19 cellular contexts compared by ENCODE assay signal in genomic region chr9:91839926-91840464, GRCh38.
DNase-seq lines count a peak whose midpoint lies in the region; ATAC-seq and TF ChIP-seq lines count a peak whose summit lies in the region.
"Had no signal": no experiment of that assay in that cellular context is flagged by ENCODE, and none has a peak within 500 bp of the region (broad histone marks: within the 10 kb centered on the region; RNA-seq: fewer than 3 reads in every experiment).

No MANE protein-coding gene starts in this region.

- H3K36me3 Mint-ChIP-seq in activated CD8-positive, alpha-beta T cell treated with anti-CD3 and anti-CD28 coated beads, Interleukin-2, amount 10 ng/mL, durations not matched to agents 7 days and 5 days (ENCODE audit: low read depth), result no peaks in the 10 kb centered on the region
- no peaks in the 10 kb centered on the region for H3K36me3 Mint-ChIP-seq in activated CD8-positive, alpha-beta T cell treated with anti-CD3 and anti-CD28 coated beads for 36 hours (ENCODE audit: low read depth)
- no peaks in the 10 kb centered on the region for H3K36me3 Mint-ChIP-seq in IgD-negative memory B cell
- no peaks in the 10 kb centered on the region for H3K36me3 Mint-ChIP-seq in stimulated activated memory B cell treated with anti-CD40 and anti-IgM and Interleukin-4, amounts not matched to agents 10 μg/mL and 1 μg/mL and 100 μg/mL, for 72 hours

- 57 to 69% methylated on average over 10 to 14 of the region's 14 CpGs for WGBS in esophagus squamous epithelium, 2 donors

- H3K4me3 ChIP-seq in esophagus squamous epithelium, result no peak overlapping the region
- H3K4me3 ChIP-seq: ovary, tibial nerve had no signal

- H3K27ac ChIP-seq in esophagus squamous epithelium, result peak overlapping the region; percentile 24 to 83 (median 81)
- H3K27ac ChIP-seq: ovary, tibial nerve had no signal

- H3K27me3 ChIP-seq in esophagus squamous epithelium, result peaks cover 0 to 75% (median 0%) of the 10 kb centered on the region in 4 donors
- H3K27me3 ChIP-seq: ovary, tibial nerve had no signal

- TF ChIP-seq CTCF in activated CD8-positive, alpha-beta T cell treated with anti-CD3 and anti-CD28 coated beads for 36 hours (IDR thresholded peaks at IDR 0.05), result no peak
- no peak for TF ChIP-seq CTCF in esophagus squamous epithelium (IDR thresholded peaks at IDR 0.05)

- H3K4me1 ChIP-seq in esophagus squamous epithelium, result peaks cover 0 to 52% (median 21%) of the 10 kb centered on the region in 3 donors

- H3K36me3 ChIP-seq in esophagus squamous epithelium, result no peaks in the 10 kb centered on the region
- H3K36me3 ChIP-seq: ovary, tibial nerve had no signal

- peaks cover 11% of the 10 kb centered on the region for H3K27me3 Mint-ChIP-seq in activated CD8-positive, alpha-beta T cell treated with anti-CD3 and anti-CD28 coated beads, Interleukin-2, amount 10 ng/mL, durations not matched to agents 7 days and 5 days (ENCODE audit: low read depth)
- H3K27me3 Mint-ChIP-seq in activated CD8-positive, alpha-beta T cell treated with anti-CD3 and anti-CD28 coated beads for 36 hours, result peaks cover 12% of the 10 kb centered on the region
- peaks cover 31% of the 10 kb centered on the region for H3K27me3 Mint-ChIP-seq in IgD-negative memory B cell
- H3K27me3 Mint-ChIP-seq in stimulated activated memory B cell treated with anti-CD40 and anti-IgM and Interleukin-4, amounts not matched to agents 10 μg/mL and 1 μg/mL and 100 μg/mL, for 72 hours, result peaks cover 42% of the 10 kb centered on the region

- peaks cover 22% of the 10 kb centered on the region for H3K4me1 Mint-ChIP-seq in activated CD8-positive, alpha-beta T cell treated with anti-CD3 and anti-CD28 coated beads, Interleukin-2, amount 10 ng/mL, durations not matched to agents 7 days and 5 days (ENCODE audit: low read depth)
- H3K4me1 Mint-ChIP-seq in activated CD8-positive, alpha-beta T cell treated with anti-CD3 and anti-CD28 coated beads for 36 hours (ENCODE audit: low read depth), result no peaks in the 10 kb centered on the region
- H3K4me1 Mint-ChIP-seq in IgD-negative memory B cell, result peaks cover 18 to 42% (median 40%) of the 10 kb centered on the region in 3 donors
- peaks cover 11% of the 10 kb centered on the region for H3K4me1 Mint-ChIP-seq in stimulated activated memory B cell treated with anti-CD40 and anti-IgM and Interleukin-4, amounts not matched to agents 10 μg/mL and 1 μg/mL and 100 μg/mL, for 72 hours

- TF ChIP-seq POLR2A in esophagus squamous epithelium (IDR thresholded peaks at IDR 0.05), result no peak

- peak overlapping the region; percentile 13 for H3K4me3 Mint-ChIP-seq in activated CD8-positive, alpha-beta T cell treated with anti-CD3 and anti-CD28 coated beads, Interleukin-2, amount 10 ng/mL, durations not matched to agents 7 days and 5 days
- no peak overlapping the region for H3K4me3 Mint-ChIP-seq in activated CD8-positive, alpha-beta T cell treated with anti-CD3 and anti-CD28 coated beads for 36 hours
- H3K4me3 Mint-ChIP-seq in IgD-negative memory B cell, result peak overlapping the region in 3 of 4 donors; percentile 49 to 87 (median 81)
- H3K4me3 Mint-ChIP-seq in stimulated activated memory B cell treated with anti-CD40 and anti-IgM and Interleukin-4, amounts not matched to agents 10 μg/mL and 1 μg/mL and 100 μg/mL, for 72 hours, result peak overlapping the region; percentile 28
- H3K4me3 Mint-ChIP-seq: H9 had no signal

- CTCF ChIA-PET in activated CD8-positive, alpha-beta T cell treated with anti-CD3 and anti-CD28 coated beads, Interleukin-2, amount 10 ng/mL, durations not matched to agents 7 days and 5 days (lab: Charles Lee), result no interaction called here
- CTCF ChIA-PET in activated CD8-positive, alpha-beta T cell treated with anti-CD3 and anti-CD28 coated beads for 36 hours (lab: Charles Lee), result no interaction called here

- intact Hi-C loops in activated CD8-positive, alpha-beta T cell treated with anti-CD3 and anti-CD28 coated beads for 36 hours (cut with micrococcal nuclease), result no loop called here
- intact Hi-C loops in esophagus squamous epithelium (cut with DNase I), result no loop called here

- no peaks in the 10 kb centered on the region for H3K9me3 ChIP-seq in esophagus squamous epithelium
- H3K9me3 ChIP-seq: ovary, tibial nerve had no signal

- POLR2A ChIA-PET in activated CD8-positive, alpha-beta T cell treated with anti-CD3 and anti-CD28 coated beads, Interleukin-2, amount 10 ng/mL, durations not matched to agents 7 days and 5 days (lab: Charles Lee), result no interaction called here
- POLR2A ChIA-PET in activated CD8-positive, alpha-beta T cell treated with anti-CD3 and anti-CD28 coated beads for 36 hours (lab: Charles Lee), result no interaction called here

- no peak overlapping the region for H3K27ac Mint-ChIP-seq in activated CD8-positive, alpha-beta T cell treated with anti-CD3 and anti-CD28 coated beads, Interleukin-2, amount 10 ng/mL, durations not matched to agents 7 days and 5 days
- no peak overlapping the region for H3K27ac Mint-ChIP-seq in activated CD8-positive, alpha-beta T cell treated with anti-CD3 and anti-CD28 coated beads for 36 hours
- H3K27ac Mint-ChIP-seq in IgD-negative memory B cell, result no peak overlapping the region
- H3K27ac Mint-ChIP-seq in stimulated activated memory B cell treated with anti-CD40 and anti-IgM and Interleukin-4, amounts not matched to agents 10 μg/mL and 1 μg/mL and 100 μg/mL, for 72 hours, result no peak overlapping the region
- H3K27ac Mint-ChIP-seq: H9 had no signal

- peak; percentile 39 for ATAC-seq in activated CD8-positive, alpha-beta T cell treated with anti-CD3 and anti-CD28 coated beads, Interleukin-2, amount 10 ng/mL, durations not matched to agents 7 days and 5 days
- ATAC-seq in activated CD8-positive, alpha-beta T cell treated with anti-CD3 and anti-CD28 coated beads for 36 hours, result no peak
- no peak for ATAC-seq in stimulated activated memory B cell treated with anti-CD40 and anti-IgM and Interleukin-4, amounts not matched to agents 10 μg/mL and 1 μg/mL and 100 μg/mL, for 72 hours
- ATAC-seq in GM19023 (IDR thresholded peaks at IDR 0.05; ENCODE audit: unreplicated experiment), result no peak

- DNase-seq in activated CD8-positive, alpha-beta T cell treated with anti-CD3 and anti-CD28 coated beads, Interleukin-2, amount 10 ng/mL, durations not matched to agents 7 days and 5 days, result no peak
- no peak for DNase-seq in activated CD8-positive, alpha-beta T cell treated with anti-CD3 and anti-CD28 coated beads for 36 hours
- no peak for DNase-seq in esophagus squamous epithelium (lab: John Stamatoyannopoulos, UW)
- no peak for DNase-seq in RPMI8226
- no peak for DNase-seq in T-helper 9 cell
- DNase-seq: effector CD4-positive, alpha-beta T cell; GDM1; H9; head of caudate nucleus; KBM-7; NCI-H1048; NCI-H2029; SHP77 treated with DMSO at 0.1 percent for 48 hours; stimulated activated CD4-positive, alpha-beta T cell treated with anti-CD3 and anti-CD28 coated beads, Interleukin-4, amount 100 ng/mL, for 4 hours had no signal

- no peaks in the 10 kb centered on the region for H3K9me3 Mint-ChIP-seq in activated CD8-positive, alpha-beta T cell treated with anti-CD3 and anti-CD28 coated beads, Interleukin-2, amount 10 ng/mL, durations not matched to agents 7 days and 5 days (ENCODE audit: insufficient read depth)
- no peaks in the 10 kb centered on the region for H3K9me3 Mint-ChIP-seq in activated CD8-positive, alpha-beta T cell treated with anti-CD3 and anti-CD28 coated beads for 36 hours
- no peaks in the 10 kb centered on the region for H3K9me3 Mint-ChIP-seq in IgD-negative memory B cell
- H3K9me3 Mint-ChIP-seq in stimulated activated memory B cell treated with anti-CD40 and anti-IgM and Interleukin-4, amounts not matched to agents 10 μg/mL and 1 μg/mL and 100 μg/mL, for 72 hours, result no peaks in the 10 kb centered on the region
- H3K9me3 Mint-ChIP-seq: H9 had no signal
